Comparison of ENCODE assay signal across 8 cellular contexts in the genomic region with DNA sequence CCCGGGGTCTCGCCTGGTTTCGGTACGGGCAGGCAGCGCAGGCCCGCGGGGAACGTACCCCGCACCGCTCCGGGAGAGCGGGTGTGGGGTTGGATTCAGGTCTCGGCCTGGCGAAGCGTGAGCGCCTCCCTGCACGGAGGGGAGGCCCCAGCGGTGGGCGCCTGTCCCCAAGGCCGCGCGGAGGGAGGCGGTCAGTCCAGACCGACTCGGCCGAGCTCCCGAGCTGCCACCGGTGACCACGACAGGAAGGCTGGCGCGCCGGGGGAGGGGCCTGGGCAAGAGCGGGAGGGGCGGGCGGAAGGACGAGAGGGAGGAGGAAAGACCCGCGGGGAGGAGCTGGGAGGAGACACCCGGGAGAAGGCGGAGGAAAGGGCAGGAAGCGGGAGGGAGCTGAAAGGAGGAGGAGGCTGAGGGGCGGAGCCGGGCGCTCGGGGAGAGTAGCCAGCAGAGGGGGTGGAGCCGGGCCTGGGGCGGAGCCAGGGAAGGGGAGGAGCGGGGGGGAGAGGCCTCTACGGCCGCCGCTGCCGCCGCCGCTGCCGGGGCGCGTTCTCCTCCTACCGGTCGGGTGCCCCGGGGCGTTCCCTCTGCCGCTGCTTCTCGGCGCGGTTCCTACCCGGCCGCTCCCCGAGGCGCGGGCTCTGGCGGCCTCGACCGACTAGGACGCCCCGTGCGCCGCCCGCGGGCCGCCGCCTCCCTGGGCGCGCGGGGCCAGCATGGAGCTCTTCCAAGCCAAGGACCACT.
DNase-seq lines count a peak whose midpoint lies in the region; ATAC-seq and TF ChIP-seq lines count a peak whose summit lies in the region.

Gene INPP5F (plus strand): TSS at position 501 of the 741 bp plus-strand sequence. CDS start 213 bp downstream, at position 714.

- DNase-seq in DMS114 treated with DMSO at 0.1 percent for 48 hours (lab: John Stamatoyannopoulos, UW; ENCODE audit: unreplicated experiment), result peak; percentile 98
- peak; percentile 54 for DNase-seq in OCI-M2 (lab: John Stamatoyannopoulos, UW; ENCODE audit: unreplicated experiment)
- DNase-seq in activated T-cell treated with anti-CD3 and anti-CD28 coated beads, Interleukin-2, amount 50 U/mL, for 1 hour, result peak; percentile 99
- peak; percentile 96 to 98 for DNase-seq in erythroblast (lab: John Stamatoyannopoulos, UW)
- peak; percentile 97 to 99 for DNase-seq in stimulated activated CD8-positive, alpha-beta memory T cell treated with anti-CD3 and anti-CD28 coated beads, Interleukin-7, amount 100 ng/mL, for 1 hour (ENCODE audit: low read depth in 2 of 2)

- TF ChIP-seq RAD21 in Ishikawa (IDR thresholded peaks at IDR 0.05; ENCODE audit: low read depth), result peak; percentile 12; the same call in 1 of the 2 replicates

- H3K27me3 ChIP-seq in mucosa of stomach (ENCODE audit: control insufficient read depth, insufficient read depth, low read length), result no peaks in the 10 kb centered on the region

- peaks cover 11% of the 10 kb centered on the region for H3K4me1 ChIP-seq in mucosa of stomach (ENCODE audit: control insufficient read depth, insufficient read depth, low read length)

- TF ChIP-seq POLR2A in erythroblast (IDR thresholded peaks at IDR 0.05; ENCODE audit: low read length), result peak; percentile 63

- peak; percentile 83 for ATAC-seq in GM21576 (IDR thresholded peaks at IDR 0.05; ENCODE audit: unreplicated experiment)

- H3K9me3 ChIP-seq in mucosa of stomach (ENCODE audit: control insufficient read depth, low read length), result no peaks in the 10 kb centered on the region

- peak within 1 kb of the TSS; percentile 41 for H3K4me3 ChIP-seq in mucosa of stomach (ENCODE audit: low read length)

- no peak; the same call in 1 of the 2 replicates for TF ChIP-seq EP300 in Ishikawa (IDR thresholded peaks at IDR 0.05; ENCODE audit: borderline replicate concordance)

- H3K9ac ChIP-seq in mucosa of stomach (ENCODE audit: low read length), result peak within 1 kb of the TSS; percentile 81

- no peaks in the 10 kb centered on the region for H3K36me3 ChIP-seq in mucosa of stomach (ENCODE audit: control insufficient read depth, insufficient read depth, low read length)

TF ChIP-seq in Ishikawa, 13 proteins besides CTCF, POLR2A, EP300 and RAD21:
- TF ChIP-seq TAF1 (IDR thresholded peaks at IDR 0.05; ENCODE audit: low read depth) (peak; percentile 67), ZBTB7A (IDR thresholded peaks at IDR 0.05; ENCODE audit: low read depth) (no peak; the same call in 1 of the 2 replicates), TEAD4 (IDR thresholded peaks at IDR 0.05) (peak; percentile 4; the same call in 1 of the 2 replicates), FOXM1 (IDR thresholded peaks at IDR 0.05; ENCODE audit: borderline replicate concordance, low read depth) (no peak), YY1 (IDR thresholded peaks at IDR 0.05; ENCODE audit: low read depth) (no peak)
- TF ChIP-seq, protein P1, sequence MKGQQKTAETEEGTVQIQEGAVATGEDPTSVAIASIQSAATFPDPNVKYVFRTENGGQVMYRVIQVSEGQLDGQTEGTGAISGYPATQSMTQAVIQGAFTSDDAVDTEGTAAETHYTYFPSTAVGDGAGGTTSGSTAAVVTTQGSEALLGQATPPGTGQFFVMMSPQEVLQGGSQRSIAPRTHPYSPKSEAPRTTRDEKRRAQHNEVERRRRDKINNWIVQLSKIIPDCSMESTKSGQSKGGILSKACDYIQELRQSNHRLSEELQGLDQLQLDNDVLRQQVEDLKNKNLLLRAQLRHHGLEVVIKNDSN (IDR thresholded peaks at IDR 0.05), result no peak
- TF ChIP-seq, protein P2, sequence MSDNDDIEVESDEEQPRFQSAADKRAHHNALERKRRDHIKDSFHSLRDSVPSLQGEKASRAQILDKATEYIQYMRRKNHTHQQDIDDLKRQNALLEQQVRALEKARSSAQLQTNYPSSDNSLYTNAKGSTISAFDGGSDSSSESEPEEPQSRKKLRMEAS (IDR thresholded peaks at IDR 0.05), result peak; percentile 33; the same call in 1 of the 2 replicates

Comparison
In these comparisons a context has a peak if more than half of its experiments do, and no peak if none do; other contexts are left out.
1. Peak in every context shown above with its lines: DNase-seq, ATAC-seq and H3K4me3 ChIP-seq.